In the genomic region with DNA sequence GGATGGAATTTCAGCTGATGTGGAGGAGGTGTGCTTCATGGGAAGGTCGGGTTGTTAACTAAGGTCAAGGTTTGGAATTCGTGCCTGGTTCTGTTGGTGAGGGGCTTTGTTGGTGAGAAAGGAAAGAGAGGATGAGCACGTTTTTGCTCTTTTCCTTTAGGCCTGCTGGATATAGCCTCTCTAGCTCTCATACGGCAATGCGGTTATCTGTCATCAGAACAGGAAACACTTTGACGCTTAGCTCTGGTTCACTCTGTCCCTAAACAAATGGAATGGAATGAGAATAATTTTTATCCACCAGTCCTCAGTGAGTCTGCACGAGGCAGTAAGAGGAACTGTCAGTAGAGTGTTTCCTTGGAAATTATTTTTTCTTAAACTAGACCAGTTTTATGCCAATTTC, we compare ENCODE assay signal across 1 cellular context.
A peak's percentile ranks its signal among the peaks of the same experiment; 100 is the strongest.
TF ChIP-seq lines count a peak whose summit lies in the region.

No MANE protein-coding gene starts in this region.

TF ChIP-seq in H1, 55 proteins besides CTCF, POLR2A, EP300 and RAD21:
- TF ChIP-seq TEAD4 (IDR thresholded peaks at IDR 0.05; ENCODE audit: low read depth, low read length) (0 out of 2 replicates have a peak, but pooled peaks have one; percentile 14), GABPA (IDR thresholded peaks at IDR 0.05; ENCODE audit: borderline replicate concordance, insufficient read depth, low read length) (no peak)
